ENCODE assay signal across 1 cellular context in the genomic region with DNA sequence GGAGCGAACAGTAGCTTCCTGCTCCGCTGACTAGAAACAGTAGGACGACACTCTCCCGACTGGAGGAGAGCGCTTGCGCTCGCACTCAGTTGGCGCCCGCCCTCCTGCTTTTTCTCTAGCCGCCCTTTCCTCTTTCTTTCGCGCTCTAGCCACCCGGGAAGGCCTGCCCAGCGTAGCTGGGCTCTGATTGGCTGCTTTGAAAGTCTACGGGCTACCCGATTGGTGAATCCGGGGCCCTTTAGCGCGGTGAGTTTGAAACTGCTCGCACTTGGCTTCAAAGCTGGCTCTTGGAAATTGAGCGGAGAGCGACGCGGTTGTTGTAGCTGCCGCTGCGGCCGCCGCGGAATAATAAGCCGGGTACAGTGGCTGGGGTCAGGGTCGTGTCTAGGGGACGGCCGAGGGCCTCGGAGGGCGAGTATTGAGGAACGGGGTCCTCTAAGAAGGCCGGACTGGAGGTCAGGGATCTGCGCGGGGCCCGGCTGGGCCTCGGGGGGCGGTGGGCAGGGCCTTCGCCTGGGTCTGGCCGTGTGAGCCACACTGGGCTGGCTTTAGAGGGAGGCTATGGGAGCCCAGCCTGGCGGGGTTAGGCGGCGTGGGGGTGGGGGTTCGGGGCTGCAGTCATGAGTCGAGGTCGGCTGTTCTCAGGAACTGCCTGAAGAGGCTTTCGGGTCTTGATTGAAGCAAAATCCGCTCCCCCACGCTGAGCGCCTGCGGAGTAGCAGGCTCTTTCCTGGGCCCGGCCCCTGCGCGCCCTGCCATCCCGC.
A peak's percentile ranks its signal among the peaks of the same experiment; 100 is the strongest.
TF ChIP-seq lines count a peak whose summit lies in the region.

TSS of gene CDK1 (plus strand) at position 265 of the 764 bp plus-strand sequence. CDS start 1,688 bp downstream, outside the sequence.

TF ChIP-seq in HepG2, 621 proteins besides CTCF, POLR2A, EP300 and RAD21 (continued from another document and continues in another):
- TF ChIP-seq CCAR2 (optimal IDR thresholded peaks at IDR 0.05; ENCODE audit: low read depth, low read length): no peak
- TF ChIP-seq ZNF451 (CRISPR knock-in tag; IDR thresholded peaks at IDR 0.05): no peak
- TF ChIP-seq ZNF281 (CRISPR knock-in tag; IDR thresholded peaks at IDR 0.05; ENCODE audit: borderline replicate concordance): no peak
- TF ChIP-seq HMG20A (CRISPR knock-in tag; IDR thresholded peaks at IDR 0.05; ENCODE audit: borderline replicate concordance): no peak
- TF ChIP-seq MIER3 (CRISPR knock-in tag; IDR thresholded peaks at IDR 0.05; ENCODE audit: borderline replicate concordance): no peak
- TF ChIP-seq FOXO1 (CRISPR knock-in tag; IDR thresholded peaks at IDR 0.05): no peak
- TF ChIP-seq MYNN (CRISPR knock-in tag; IDR thresholded peaks at IDR 0.05; ENCODE audit: low read depth): no peak
- TF ChIP-seq NCOA2 (CRISPR knock-in tag; IDR thresholded peaks at IDR 0.05): 0 out of 2 replicates have a peak, but pooled peaks have one; percentile 35
- TF ChIP-seq, protein P1, sequence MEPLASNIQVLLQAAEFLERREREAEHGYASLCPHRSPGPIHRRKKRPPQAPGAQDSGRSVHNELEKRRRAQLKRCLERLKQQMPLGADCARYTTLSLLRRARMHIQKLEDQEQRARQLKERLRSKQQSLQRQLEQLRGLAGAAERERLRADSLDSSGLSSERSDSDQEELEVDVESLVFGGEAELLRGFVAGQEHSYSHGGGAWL (CRISPR knock-in tag; IDR thresholded peaks at IDR 0.05): peak; percentile 38
- TF ChIP-seq DNMT1 (CRISPR knock-in tag; IDR thresholded peaks at IDR 0.05): no peak
- no peak for TF ChIP-seq KLF13 (CRISPR knock-in tag; IDR thresholded peaks at IDR 0.05)
- peak; percentile 94 for TF ChIP-seq KMT2A (CRISPR knock-in tag; IDR thresholded peaks at IDR 0.05)
- TF ChIP-seq REXO4 (CRISPR knock-in tag; IDR thresholded peaks at IDR 0.05; ENCODE audit: borderline replicate concordance): peak; percentile 91; the same call in 1 of the 2 replicates
- TF ChIP-seq RFXAP (CRISPR knock-in tag; IDR thresholded peaks at IDR 0.05; ENCODE audit: borderline replicate concordance): peak; percentile 49; the same call in 1 of the 2 replicates
- no peak for TF ChIP-seq SRY (CRISPR knock-in tag; IDR thresholded peaks at IDR 0.05)
- peak; percentile 78 for TF ChIP-seq SRSF1 (optimal IDR thresholded peaks at IDR 0.05; ENCODE audit: low read depth, low read length)
- no peak for TF ChIP-seq ZBTB7B (CRISPR knock-in tag; IDR thresholded peaks at IDR 0.05)
- TF ChIP-seq HOXA9 (CRISPR knock-in tag; IDR thresholded peaks at IDR 0.05; ENCODE audit: borderline replicate concordance): 0 out of 2 replicates have a peak, but pooled peaks have one; percentile 43
- no peak for TF ChIP-seq GTF3A (CRISPR knock-in tag; conservative IDR thresholded peaks at IDR 0.05)
- TF ChIP-seq ZNF496 (CRISPR knock-in tag; IDR thresholded peaks at IDR 0.05; ENCODE audit: insufficient replicate concordance): no peak
- TF ChIP-seq ZNF33A (CRISPR knock-in tag; IDR thresholded peaks at IDR 0.05; ENCODE audit: borderline replicate concordance): no peak
- TF ChIP-seq ZEB1 (IDR thresholded peaks at IDR 0.05; ENCODE audit: insufficient replicate concordance, low read depth): peak; percentile 10
- no peak for TF ChIP-seq GABPA (IDR thresholded peaks at IDR 0.05; ENCODE audit: low read depth, low read length)
- no peak for TF ChIP-seq GABPA (CRISPR knock-in tag; IDR thresholded peaks at IDR 0.05; ENCODE audit: low read depth)
- no peak for TF ChIP-seq ZNF883 (CRISPR knock-in tag; IDR thresholded peaks at IDR 0.05; ENCODE audit: not compliant biosample characterization)
- no peak for TF ChIP-seq ZNF775 (CRISPR knock-in tag; IDR thresholded peaks at IDR 0.05; ENCODE audit: borderline replicate concordance)
- peak; percentile 56 for TF ChIP-seq NKX3-1 (CRISPR knock-in tag; IDR thresholded peaks at IDR 0.05)
- TF ChIP-seq TFE3 (CRISPR knock-in tag; IDR thresholded peaks at IDR 0.05): no peak
- TF ChIP-seq ASH2L (IDR thresholded peaks at IDR 0.05; ENCODE audit: insufficient read length, low read depth, low read length): peak; percentile 84
- TF ChIP-seq ZNF354B (CRISPR knock-in tag; IDR thresholded peaks at IDR 0.05): peak; percentile 57; the same call in 1 of the 2 replicates
- no peak for TF ChIP-seq SKI (IDR thresholded peaks at IDR 0.05; ENCODE audit: partially characterized antibody)
- TF ChIP-seq YY1 (IDR thresholded peaks at IDR 0.05; ENCODE audit: insufficient read depth, insufficient replicate concordance, low read depth, low read length): peak; percentile 36
- TF ChIP-seq ZNF790 (CRISPR knock-in tag; IDR thresholded peaks at IDR 0.05; ENCODE audit: borderline replicate concordance): 0 out of 2 replicates have a peak, but pooled peaks have one; percentile 42
- TF ChIP-seq TBX3 (IDR thresholded peaks at IDR 0.05; ENCODE audit: borderline replicate concordance): no peak
- TF ChIP-seq POGZ (CRISPR knock-in tag; IDR thresholded peaks at IDR 0.05): no peak; the same call in 1 of the 2 replicates
- no peak for TF ChIP-seq ZNF121 (CRISPR knock-in tag; IDR thresholded peaks at IDR 0.05)
- TF ChIP-seq ZBTB46 (CRISPR knock-in tag; IDR thresholded peaks at IDR 0.05; ENCODE audit: borderline replicate concordance): no peak
- TF ChIP-seq FOXK1 (CRISPR knock-in tag; IDR thresholded peaks at IDR 0.05; ENCODE audit: borderline replicate concordance, low read depth): peak; percentile 35; the same call in 1 of the 2 replicates
- TF ChIP-seq, protein P2, sequence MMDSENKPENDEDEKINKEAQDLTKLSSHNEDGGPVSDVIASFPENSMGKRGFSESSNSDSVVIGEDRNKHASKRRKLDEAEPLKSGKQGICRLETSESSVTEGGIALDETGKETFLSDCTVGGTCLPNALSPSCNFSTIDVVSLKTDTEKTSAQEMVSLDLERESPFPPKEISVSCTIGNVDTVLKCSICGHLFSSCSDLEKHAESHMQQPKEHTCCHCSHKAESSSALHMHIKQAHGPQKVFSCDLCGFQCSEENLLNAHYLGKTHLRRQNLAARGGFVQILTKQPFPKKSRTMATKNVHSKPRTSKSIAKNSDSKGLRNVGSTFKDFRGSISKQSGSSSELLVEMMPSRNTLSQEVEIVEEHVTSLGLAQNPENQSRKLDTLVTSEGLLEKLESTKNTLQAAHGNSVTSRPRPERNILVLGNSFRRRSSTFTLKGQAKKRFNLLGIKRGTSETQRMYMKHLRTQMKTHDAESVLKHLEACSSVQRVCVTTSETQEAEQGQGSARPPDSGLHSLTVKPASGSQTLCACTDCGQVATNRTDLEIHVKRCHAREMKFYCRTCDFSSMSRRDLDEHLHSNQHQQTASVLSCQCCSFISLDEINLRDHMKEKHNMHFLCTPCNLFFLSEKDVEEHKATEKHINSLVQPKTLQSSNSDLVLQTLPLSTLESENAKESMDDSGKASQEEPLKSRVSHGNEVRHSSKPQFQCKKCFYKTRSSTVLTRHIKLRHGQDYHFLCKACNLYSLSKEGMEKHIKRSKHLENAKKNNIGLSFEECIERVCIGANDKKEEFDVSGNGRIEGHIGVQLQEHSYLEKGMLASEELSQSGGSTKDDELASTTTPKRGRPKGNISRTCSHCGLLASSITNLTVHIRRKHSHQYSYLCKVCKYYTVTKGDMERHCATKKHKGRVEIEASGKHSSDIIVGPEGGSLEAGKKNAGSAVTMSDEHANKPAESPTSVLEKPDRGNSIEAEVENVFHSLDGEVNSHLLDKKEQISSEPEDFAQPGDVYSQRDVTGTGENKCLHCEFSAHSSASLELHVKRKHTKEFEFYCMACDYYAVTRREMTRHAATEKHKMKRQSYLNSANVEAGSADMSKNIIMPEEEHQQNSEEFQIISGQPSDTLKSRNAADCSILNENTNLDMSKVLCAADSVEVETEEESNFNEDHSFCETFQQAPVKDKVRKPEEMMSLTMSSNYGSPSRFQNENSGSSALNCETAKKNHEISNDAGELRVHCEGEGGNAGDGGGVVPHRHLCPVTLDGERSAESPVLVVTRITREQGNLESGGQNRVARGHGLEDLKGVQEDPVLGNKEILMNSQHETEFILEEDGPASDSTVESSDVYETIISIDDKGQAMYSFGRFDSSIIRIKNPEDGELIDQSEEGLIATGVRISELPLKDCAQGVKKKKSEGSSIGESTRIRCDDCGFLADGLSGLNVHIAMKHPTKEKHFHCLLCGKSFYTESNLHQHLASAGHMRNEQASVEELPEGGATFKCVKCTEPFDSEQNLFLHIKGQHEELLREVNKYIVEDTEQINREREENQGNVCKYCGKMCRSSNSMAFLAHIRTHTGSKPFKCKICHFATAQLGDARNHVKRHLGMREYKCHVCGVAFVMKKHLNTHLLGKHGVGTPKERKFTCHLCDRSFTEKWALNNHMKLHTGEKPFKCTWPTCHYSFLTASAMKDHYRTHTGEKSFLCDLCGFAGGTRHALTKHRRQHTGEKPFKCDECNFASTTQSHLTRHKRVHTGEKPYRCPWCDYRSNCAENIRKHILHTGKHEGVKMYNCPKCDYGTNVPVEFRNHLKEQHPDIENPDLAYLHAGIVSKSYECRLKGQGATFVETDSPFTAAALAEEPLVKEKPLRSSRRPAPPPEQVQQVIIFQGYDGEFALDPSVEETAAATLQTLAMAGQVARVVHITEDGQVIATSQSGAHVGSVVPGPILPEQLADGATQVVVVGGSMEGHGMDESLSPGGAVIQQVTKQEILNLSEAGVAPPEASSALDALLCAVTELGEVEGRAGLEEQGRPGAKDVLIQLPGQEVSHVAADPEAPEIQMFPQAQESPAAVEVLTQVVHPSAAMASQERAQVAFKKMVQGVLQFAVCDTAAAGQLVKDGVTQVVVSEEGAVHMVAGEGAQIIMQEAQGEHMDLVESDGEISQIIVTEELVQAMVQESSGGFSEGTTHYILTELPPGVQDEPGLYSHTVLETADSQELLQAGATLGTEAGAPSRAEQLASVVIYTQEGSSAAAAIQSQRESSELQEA (CRISPR knock-in tag; IDR thresholded peaks at IDR 0.05; ENCODE audit: not compliant biosample characterization): no peak
- TF ChIP-seq, protein P3, sequence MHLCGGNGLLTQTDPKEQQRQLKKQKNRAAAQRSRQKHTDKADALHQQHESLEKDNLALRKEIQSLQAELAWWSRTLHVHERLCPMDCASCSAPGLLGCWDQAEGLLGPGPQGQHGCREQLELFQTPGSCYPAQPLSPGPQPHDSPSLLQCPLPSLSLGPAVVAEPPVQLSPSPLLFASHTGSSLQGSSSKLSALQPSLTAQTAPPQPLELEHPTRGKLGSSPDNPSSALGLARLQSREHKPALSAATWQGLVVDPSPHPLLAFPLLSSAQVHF (CRISPR knock-in tag; IDR thresholded peaks at IDR 0.05): 0 out of 2 replicates have a peak, but pooled peaks have one; percentile 22
- TF ChIP-seq SSRP1 (CRISPR knock-in tag; IDR thresholded peaks at IDR 0.05): no peak
- peak; percentile 42; the same call in 1 of the 2 replicates for TF ChIP-seq FOXA3 (CRISPR knock-in tag; IDR thresholded peaks at IDR 0.05)
- no peak for TF ChIP-seq ATF6 (CRISPR knock-in tag; conservative IDR thresholded peaks at IDR 0.05)
